Comparison of ENCODE assay signal across 15 cellular contexts in the genomic region with DNA sequence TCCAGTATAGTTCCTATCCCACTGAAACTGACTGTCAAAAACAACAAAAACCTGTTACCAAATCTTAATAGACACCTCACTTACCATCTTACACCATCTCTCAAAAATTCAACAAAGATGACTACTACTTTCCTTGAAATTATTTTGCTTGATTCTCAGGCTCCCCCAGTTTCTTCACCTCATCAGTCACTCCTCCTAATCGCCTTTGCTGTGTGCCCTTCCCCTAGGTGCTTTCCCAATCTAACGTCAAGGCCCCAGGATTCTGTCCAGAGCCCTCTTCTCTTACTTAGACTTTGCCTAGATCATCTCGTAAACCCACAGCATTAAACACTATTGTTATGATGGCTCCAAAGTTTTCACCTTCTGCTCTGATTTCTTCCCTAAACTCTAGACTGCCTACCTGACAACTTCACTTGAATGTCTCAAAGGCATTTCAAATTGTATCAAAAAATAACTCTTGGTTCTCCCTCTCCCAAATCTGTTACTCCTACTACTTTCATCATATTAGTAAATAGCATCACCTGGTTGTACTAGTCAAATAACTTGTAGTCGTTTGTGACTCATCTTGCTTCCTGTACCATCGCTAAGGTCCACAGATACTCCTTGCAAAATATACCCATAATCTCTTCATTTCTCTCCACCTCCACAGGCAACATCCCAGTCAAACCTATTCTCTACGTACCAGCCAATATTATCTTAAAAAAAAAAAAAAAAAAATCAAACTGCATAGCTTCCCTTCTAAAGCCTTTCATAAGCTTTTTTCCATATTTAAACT. TPM values are rescaled to one million over a fixed set of nuclear protein-coding genes. Genes with fewer than 3 reads are reported as not detected.
A peak's percentile ranks its signal among the peaks of the same experiment; 100 is the strongest.
DNase-seq lines count a peak whose midpoint lies in the region; ATAC-seq and TF ChIP-seq lines count a peak whose summit lies in the region.
"Had no signal": no experiment of that assay in that cellular context is flagged by ENCODE, and none has a peak within 500 bp of the region (broad histone marks: within the 10 kb centered on the region; RNA-seq: fewer than 3 reads in every experiment).

No MANE protein-coding gene starts in this region.

- TF ChIP-seq CTCF in CD4-positive, alpha-beta T cell (IDR thresholded peaks at IDR 0.05): no peak

- peaks cover 4% of the 10 kb centered on the region for H3K9me3 Mint-ChIP-seq in activated naive CD8-positive, alpha-beta T cell (ENCODE audit: low read depth)
- H3K9me3 Mint-ChIP-seq in activated naive CD8-positive, alpha-beta T cell treated with anti-CD3 and anti-CD28 coated beads for 36 hours: peaks cover 12% of the 10 kb centered on the region
- peaks cover 5% of the 10 kb centered on the region for H3K9me3 Mint-ChIP-seq in activated naive CD8-positive, alpha-beta T cell treated with anti-CD3 and anti-CD28 coated beads, Interleukin-2, amount 50 U/mL, for 24 hours
- peaks cover 6 to 12% of the 10 kb centered on the region in 2 donors for H3K9me3 Mint-ChIP-seq in stimulated activated naive CD8-positive, alpha-beta T cell treated with anti-CD3 and anti-CD28 coated beads, Interleukin-15, amount 100 ng/mL, for 72 hours
- H3K9me3 Mint-ChIP-seq in CD4-positive, alpha-beta T cell: no peaks in the 10 kb centered on the region

- H3K27ac Mint-ChIP-seq in activated naive CD8-positive, alpha-beta T cell: peak overlapping the region; percentile 55
- no peak overlapping the region for H3K27ac Mint-ChIP-seq in activated naive CD8-positive, alpha-beta T cell treated with anti-CD3 and anti-CD28 coated beads for 36 hours
- peak overlapping the region; percentile 21 for H3K27ac Mint-ChIP-seq in activated naive CD8-positive, alpha-beta T cell treated with anti-CD3 and anti-CD28 coated beads, Interleukin-2, amount 50 U/mL, for 24 hours
- peak overlapping the region in 1 of 2 donors; percentile 1 for H3K27ac Mint-ChIP-seq in stimulated activated naive CD8-positive, alpha-beta T cell treated with anti-CD3 and anti-CD28 coated beads, Interleukin-15, amount 100 ng/mL, for 72 hours
- no peak overlapping the region for H3K27ac Mint-ChIP-seq in CD4-positive, alpha-beta T cell
- H3K27ac Mint-ChIP-seq: natural killer cell had no signal

- peak overlapping the region; percentile 1 for H3K4me3 Mint-ChIP-seq in activated naive CD8-positive, alpha-beta T cell
- no peak overlapping the region for H3K4me3 Mint-ChIP-seq in activated naive CD8-positive, alpha-beta T cell treated with anti-CD3 and anti-CD28 coated beads for 36 hours
- H3K4me3 Mint-ChIP-seq in activated naive CD8-positive, alpha-beta T cell treated with anti-CD3 and anti-CD28 coated beads, Interleukin-2, amount 50 U/mL, for 24 hours: no peak overlapping the region
- peak overlapping the region in 1 of 2 donors; percentile 27 for H3K4me3 Mint-ChIP-seq in stimulated activated naive CD8-positive, alpha-beta T cell treated with anti-CD3 and anti-CD28 coated beads, Interleukin-15, amount 100 ng/mL, for 72 hours
- H3K4me3 Mint-ChIP-seq in CD4-positive, alpha-beta T cell: no peak overlapping the region
- H3K4me3 Mint-ChIP-seq: natural killer cell had no signal

- ATAC-seq in HG02870 (IDR thresholded peaks at IDR 0.05; ENCODE audit: unreplicated experiment): peak; percentile 51
- ATAC-seq in activated naive CD8-positive, alpha-beta T cell treated with anti-CD3 and anti-CD28 coated beads, Interleukin-2, amount 50 U/mL, for 24 hours: peak; percentile 75
- peak; percentile 73 for ATAC-seq in stimulated activated naive CD8-positive, alpha-beta T cell treated with anti-CD3 and anti-CD28 coated beads, Interleukin-15, amount 100 ng/mL, for 72 hours
- ATAC-seq in CD4-positive, alpha-beta T cell (ENCODE audit: poor library complexity): no peak
- ATAC-seq: HCT116, natural killer cell had no signal

- no peaks in the 10 kb centered on the region for H3K9me3 ChIP-seq in CD4-positive, alpha-beta T cell (ENCODE audit: control insufficient read depth, low read length)
- H3K9me3 ChIP-seq: transverse colon had no signal

- intact Hi-C loops in CD4-positive, alpha-beta T cell (cut with DNase I, micrococcal nuclease): no loop called here

- no peaks in the 10 kb centered on the region for H3K27me3 ChIP-seq in CD4-positive, alpha-beta T cell (ENCODE audit: control insufficient read depth, insufficient read depth, low read length)
- H3K27me3 ChIP-seq: transverse colon had no signal

- POLR2A ChIA-PET in CD4-positive, alpha-beta T cell (lab: Charles Lee): interaction anchor here (0.8 to 1.0 kb wide), 2 partner anchors 12 to 23 kb away, joined by 3 read pairs; no protein-coding TSS in a partner anchor

- CTCF ChIA-PET in CD4-positive, alpha-beta T cell (lab: Charles Lee): no interaction called here

- no peaks in the 10 kb centered on the region for H3K27me3 Mint-ChIP-seq in activated naive CD8-positive, alpha-beta T cell
- H3K27me3 Mint-ChIP-seq in activated naive CD8-positive, alpha-beta T cell treated with anti-CD3 and anti-CD28 coated beads for 36 hours: no peaks in the 10 kb centered on the region
- no peaks in the 10 kb centered on the region for H3K27me3 Mint-ChIP-seq in activated naive CD8-positive, alpha-beta T cell treated with anti-CD3 and anti-CD28 coated beads, Interleukin-2, amount 50 U/mL, for 24 hours
- no peaks in the 10 kb centered on the region for H3K27me3 Mint-ChIP-seq in stimulated activated naive CD8-positive, alpha-beta T cell treated with anti-CD3 and anti-CD28 coated beads, Interleukin-15, amount 100 ng/mL, for 72 hours
- no peaks in the 10 kb centered on the region for H3K27me3 Mint-ChIP-seq in CD4-positive, alpha-beta T cell

- H3K27ac ChIP-seq in CD4-positive, alpha-beta T cell (ENCODE audit: low read depth, low read length): no peak overlapping the region
- H3K27ac ChIP-seq: transverse colon had no signal

- peaks cover 14% of the 10 kb centered on the region for H3K36me3 Mint-ChIP-seq in activated naive CD8-positive, alpha-beta T cell
- H3K36me3 Mint-ChIP-seq in activated naive CD8-positive, alpha-beta T cell treated with anti-CD3 and anti-CD28 coated beads for 36 hours: peaks cover 42% of the 10 kb centered on the region
- H3K36me3 Mint-ChIP-seq in activated naive CD8-positive, alpha-beta T cell treated with anti-CD3 and anti-CD28 coated beads, Interleukin-2, amount 50 U/mL, for 24 hours (ENCODE audit: low read depth): peaks cover 45% of the 10 kb centered on the region
- peaks cover 28% of the 10 kb centered on the region for H3K36me3 Mint-ChIP-seq in CD4-positive, alpha-beta T cell (ENCODE audit: low read depth)
- H3K36me3 Mint-ChIP-seq: natural killer cell had no signal

- peaks cover 47% of the 10 kb centered on the region for H3K4me1 Mint-ChIP-seq in activated naive CD8-positive, alpha-beta T cell (ENCODE audit: low read depth)
- peaks cover 26% of the 10 kb centered on the region for H3K4me1 Mint-ChIP-seq in activated naive CD8-positive, alpha-beta T cell treated with anti-CD3 and anti-CD28 coated beads for 36 hours
- H3K4me1 Mint-ChIP-seq in activated naive CD8-positive, alpha-beta T cell treated with anti-CD3 and anti-CD28 coated beads, Interleukin-2, amount 50 U/mL, for 24 hours: peaks cover 42% of the 10 kb centered on the region
- H3K4me1 Mint-ChIP-seq in stimulated activated naive CD8-positive, alpha-beta T cell treated with anti-CD3 and anti-CD28 coated beads, Interleukin-15, amount 100 ng/mL, for 72 hours: peaks cover 33% of the 10 kb centered on the region
- H3K4me1 Mint-ChIP-seq in CD4-positive, alpha-beta T cell (ENCODE audit: low read depth): peaks cover 54% of the 10 kb centered on the region

- no peak for DNase-seq in activated naive CD8-positive, alpha-beta T cell treated with anti-CD3 and anti-CD28 coated beads for 36 hours
- DNase-seq in activated naive CD8-positive, alpha-beta T cell treated with anti-CD3 and anti-CD28 coated beads, Interleukin-2, amount 50 U/mL, for 24 hours: no peak
- no peak for DNase-seq in stimulated activated naive CD8-positive, alpha-beta T cell treated with anti-CD3 and anti-CD28 coated beads, Interleukin-15, amount 100 ng/mL, for 72 hours
- DNase-seq in CD4-positive, alpha-beta T cell: no peak
- DNase-seq in GDM1 (lab: John Stamatoyannopoulos, UW): no peak
- DNase-seq in SIG-M5 treated with dmso at 0.1 percent for 504 hours (lab: John Stamatoyannopoulos, UW; ENCODE audit: unreplicated experiment): no peak
- DNase-seq: foreskin melanocyte, KG1, natural killer cell, NCI-H1417, NCI-H2227 treated with DMSO at 0.1 percent for 48 hours, transverse colon had no signal

RNA-seq across cellular contexts. Expression of a gene that starts 18.0 kb away (rescaled TPM):
- total RNA-seq in activated naive CD8-positive, alpha-beta T cell treated with anti-CD3 and anti-CD28 coated beads for 36 hours: 10 to 100 TPM; 16.5 to 17.9 TPM
- 10 to 100 TPM; 20.6 to 22.6 TPM for total RNA-seq in CD4-positive, alpha-beta T cell

Comparison
In these comparisons a context has a peak if more than half of its experiments do, and no peak if none do; other contexts are left out.
1. H3K27ac Mint-ChIP-seq: peak in activated naive CD8-positive, alpha-beta T cell (single experiment) and activated naive CD8-positive, alpha-beta T cell treated with anti-CD3 and anti-CD28 coated beads, Interleukin-2, amount 50 U/mL, for 24 hours (single experiment); none in activated naive CD8-positive, alpha-beta T cell treated with anti-CD3 and anti-CD28 coated beads for 36 hours (single experiment) and CD4-positive, alpha-beta T cell (single experiment).